In genomic region chr19:34649886-34650543, GRCh38 we compare ENCODE assay signal across 26 cellular contexts.
"Had no signal": no experiment of that assay in that cellular context is flagged by ENCODE, and none has a peak within 500 bp of the region (broad histone marks: within the 10 kb centered on the region; RNA-seq: fewer than 3 reads in every experiment).

No MANE protein-coding gene starts in this region.

- H3K27ac Mint-ChIP-seq: activated CD4-positive, alpha-beta memory T cell treated with anti-CD3 and anti-CD28 coated beads for 36 hours; activated naive CD4-positive, alpha-beta T cell treated with anti-CD3 and anti-CD28 coated beads for 36 hours; activated naive CD8-positive, alpha-beta T cell; activated T-helper 17 cell treated with anti-CD3 and anti-CD28 coated beads, Interleukin-2, amount 50 U/mL, for 72 hours; brain; T-helper 17 cell; WTC11 had no signal

- ATAC-seq: activated T-helper 17 cell treated with anti-CD3 and anti-CD28 coated beads, Interleukin-2, amount 50 U/mL, for 72 hours; T-helper 17 cell; WTC11 had no signal

- H3K4me1 Mint-ChIP-seq: activated T-helper 17 cell treated with anti-CD3 and anti-CD28 coated beads, Interleukin-2, amount 50 U/mL, for 72 hours; central memory CD8-positive, alpha-beta T cell had no signal

- H3K4me3 Mint-ChIP-seq: activated CD4-positive, alpha-beta memory T cell treated with anti-CD3 and anti-CD28 coated beads for 36 hours; activated naive CD4-positive, alpha-beta T cell treated with anti-CD3 and anti-CD28 coated beads for 36 hours; activated naive CD8-positive, alpha-beta T cell; activated T-helper 17 cell treated with anti-CD3 and anti-CD28 coated beads, Interleukin-2, amount 50 U/mL, for 72 hours; brain; central memory CD8-positive, alpha-beta T cell; T-helper 17 cell; WTC11 had no signal

- H3K36me3 Mint-ChIP-seq: activated CD4-positive, alpha-beta memory T cell treated with anti-CD3 and anti-CD28 coated beads for 36 hours; brain had no signal

- DNase-seq: activated CD4-positive, alpha-beta memory T cell treated with anti-CD3 and anti-CD28 coated beads for 36 hours; activated CD4-positive, alpha-beta T cell treated with anti-CD3 and anti-CD28 coated beads for 48 hours; activated CD4-positive, CD25-positive, alpha-beta regulatory T cell treated with anti-CD3 and anti-CD28 coated beads, Interleukin-2, amount 50 U/mL, for 72 hours; activated CD8-positive, alpha-beta memory T cell treated with anti-CD3 and anti-CD28 coated beads for 24 hours; activated gamma-delta T cell; activated naive CD4-positive, alpha-beta T cell treated with anti-CD3 and anti-CD28 coated beads for 36 hours; activated T-cell treated with anti-CD3 and anti-CD28 coated beads for 4 hours; activated T-cell treated with anti-CD3 and anti-CD28 coated beads, Interleukin-2, amount 50 U/mL, for 48 hours; amygdala; MM.1S; NCI-H1105 treated with DMSO at 0.1 percent for 48 hours; NCI-H146; NCI-H1930; NCI-H2171; NCI-H2227 treated with DMSO at 0.1 percent for 48 hours; NCI-H510A; NCI-H526 treated with DMSO at 0.1 percent for 48 hours; NCI-H82; SIG-M5; T-helper 17 cell; T-helper 9 cell had no signal
